21 cellular contexts compared by ENCODE assay signal in genomic region chr9:14907360-14907685, GRCh38. TPM values are rescaled to one million over a fixed set of nuclear protein-coding genes. Genes with fewer than 3 reads are reported as not detected.
DNase-seq lines count a peak whose midpoint lies in the region; ATAC-seq, FAIRE-seq and TF ChIP-seq lines count a peak whose summit lies in the region.
"Had no signal": no experiment of that assay in that cellular context is flagged by ENCODE, and none has a peak within 500 bp of the region (broad histone marks: within the 10 kb centered on the region; RNA-seq: fewer than 3 reads in every experiment).

No MANE protein-coding gene starts in this region.

- WGBS in heart left ventricle, 4 donors: 84 to 89% (median 87%) methylated on average over 5 of the region's 5 CpGs
- no CpG with 5 or more reads among the region's 5 CpGs for WGBS in mesendoderm (ENCODE audit: extremely low coverage, insufficient coverage, low lambda C conversion rate)
- 73 to 80% (median 75%) methylated on average over 5 of the region's 5 CpGs for WGBS in small intestine, 3 donors

- H3K56ac ChIP-seq in mesendoderm (ENCODE audit: low read length): peak overlapping the region; percentile 12

- no peak for DNase-seq in heart left ventricle
- no peak for DNase-seq in Right ventricle myocardium superior
- DNase-seq in SK-N-DZ (ENCODE audit: low spot score): peak; percentile 65
- DNase-seq in mesendoderm: peak; percentile 68
- no peak for DNase-seq in vagina (ENCODE audit: extremely low spot score in 2 of 2)
- no peak for DNase-seq in small intestine
- DNase-seq in SKM-1 (lab: John Stamatoyannopoulos, UW; ENCODE audit: unreplicated experiment): no peak
- DNase-seq: activated CD4-positive, alpha-beta T cell treated with anti-CD3 and anti-CD28 coated beads for 48 hours; activated naive CD8-positive, alpha-beta T cell treated with anti-CD3 and anti-CD28 coated beads, Interleukin-2, amount 10 ng/mL, durations not matched to agents 7 days and 5 days; activated T-cell treated with anti-CD3 and anti-CD28 coated beads, Interleukin-2, amount 50 U/mL, for 1 hour; CD8-positive, alpha-beta memory T cell; foreskin melanocyte; KBM-7; psoas muscle; stimulated activated CD4-positive, alpha-beta T cell treated with anti-CD3 and anti-CD28 coated beads, Interleukin-2, amount 100 ng/mL, for 24 hours had no signal

- H3K18ac ChIP-seq in mesendoderm (ENCODE audit: low read length): no peak overlapping the region

- H2AK5ac ChIP-seq in mesendoderm (ENCODE audit: low read length): no peak overlapping the region

- H3K36me3 ChIP-seq in heart left ventricle (no peaks in the 10 kb centered on the region), mesendoderm (ENCODE audit: control insufficient read depth, insufficient read depth, low read length) (no peaks in the 10 kb centered on the region), vagina (no peaks in the 10 kb centered on the region), small intestine (ENCODE audit: control insufficient read depth in 2 of 2, insufficient read depth in 2 of 2, low read length in 2 of 2) (no peaks in the 10 kb centered on the region)
- H3K36me3 ChIP-seq: HAP-1, suprapubic skin had no signal

- TF ChIP-seq POLR2A in heart left ventricle (IDR thresholded peaks at IDR 0.05) (no peak), vagina (IDR thresholded peaks at IDR 0.05) (no peak)

- no peaks in the 10 kb centered on the region for H3K27me3 ChIP-seq in heart left ventricle
- H3K27me3 ChIP-seq in mesendoderm (ENCODE audit: insufficient read depth, low read length, poor library complexity): no peaks in the 10 kb centered on the region
- no peaks in the 10 kb centered on the region for H3K27me3 ChIP-seq in vagina
- H3K27me3 ChIP-seq in small intestine (ENCODE audit: control insufficient read depth in 2 of 2, insufficient read depth in 2 of 2, low read length in 2 of 2): no peaks in the 10 kb centered on the region
- H3K27me3 ChIP-seq: suprapubic skin had no signal

- ATAC-seq in heart left ventricle (no peak), Right ventricle myocardium superior (ENCODE audit: poor library complexity) (no peak), HG03469 (IDR thresholded peaks at IDR 0.05; ENCODE audit: unreplicated experiment) (no peak)
- ATAC-seq: psoas muscle had no signal

- H3K9me3 ChIP-seq in heart left ventricle: no peaks in the 10 kb centered on the region
- no peaks in the 10 kb centered on the region for H3K9me3 ChIP-seq in vagina
- no peaks in the 10 kb centered on the region for H3K9me3 ChIP-seq in small intestine (ENCODE audit: control insufficient read depth, low read depth)
- H3K9me3 ChIP-seq: HAP-1, psoas muscle, suprapubic skin had no signal

- H3K4me3 ChIP-seq in heart left ventricle (peak overlapping the region in 4 of 12 donors; percentile 1 to 56 (median 50)), mesendoderm (ENCODE audit: low read length) (no peak overlapping the region), vagina (no peak overlapping the region), small intestine (ENCODE audit: low read depth in 1 of 2, low read length in 2 of 2) (no peak overlapping the region)
- H3K4me3 ChIP-seq: HAP-1, psoas muscle, suprapubic skin had no signal

- no peak for FAIRE-seq in small intestine (lab: Jason Lieb, UNC)
- FAIRE-seq: G401.6, GM12892 had no signal

- H2BK5ac ChIP-seq in mesendoderm (ENCODE audit: low read length): no peak overlapping the region

- no peaks in the 10 kb centered on the region for H3K79me1 ChIP-seq in mesendoderm (ENCODE audit: low read length)

- H3K4me2 ChIP-seq in mesendoderm (ENCODE audit: low read length): no peak overlapping the region

- no peak overlapping the region for H3K9ac ChIP-seq in mesendoderm (ENCODE audit: low read length)

- intact Hi-C loops in heart left ventricle (cut with DNase I): loop anchor here in 1 of 10 donors (5.0 kb wide), 1 partner anchor 35 kb away; no protein-coding TSS in a partner anchor
- intact Hi-C loops in Right ventricle myocardium superior (cut with DNase I): no loop called here
- intact Hi-C loops in vagina (cut with DNase I): no loop called here

- H3K4ac ChIP-seq in mesendoderm (ENCODE audit: low read depth, low read length): no peak overlapping the region

- H3K23ac ChIP-seq in mesendoderm (ENCODE audit: low read length): no peak overlapping the region

- H4K8ac ChIP-seq in mesendoderm (ENCODE audit: low read depth, low read length): no peak overlapping the region

- no peak for TF ChIP-seq CTCF in heart left ventricle (IDR thresholded peaks at IDR 0.05)
- no peak for TF ChIP-seq CTCF in vagina (IDR thresholded peaks at IDR 0.05)

- H3K4me1 ChIP-seq in heart left ventricle: peaks cover 0 to 24% (median 2%) of the 10 kb centered on the region in 12 donors
- peaks cover 12% of the 10 kb centered on the region for H3K4me1 ChIP-seq in mesendoderm (ENCODE audit: control insufficient read depth, low read depth, low read length)
- H3K4me1 ChIP-seq in vagina: peaks cover 51% of the 10 kb centered on the region
- H3K4me1 ChIP-seq in small intestine (ENCODE audit: control insufficient read depth in 2 of 2, insufficient read depth in 1 of 2, low read depth in 1 of 2, low read length in 1 of 2): peaks cover 0 to 2% of the 10 kb centered on the region in 2 donors
- H3K4me1 ChIP-seq: HAP-1, psoas muscle had no signal

- no peak overlapping the region for H2BK15ac ChIP-seq in mesendoderm (replicated peaks; ENCODE audit: low read depth)

- H3K27ac ChIP-seq in heart left ventricle (peak overlapping the region in 7 of 12 donors; percentile 5 to 76 (median 62)), mesendoderm (ENCODE audit: low read depth, low read length) (no peak overlapping the region), vagina (peak overlapping the region; percentile 74), small intestine (ENCODE audit: low read depth in 1 of 2, low read length in 1 of 2) (peak overlapping the region in 1 of 2 donors; percentile 22)
- H3K27ac ChIP-seq: psoas muscle, RWPE1, suprapubic skin had no signal

- H4K5ac ChIP-seq in mesendoderm (ENCODE audit: low read length): no peak overlapping the region

- no peaks in the 10 kb centered on the region for H3K79me2 ChIP-seq in mesendoderm (ENCODE audit: control insufficient read depth, insufficient read depth, low read length)

- no peak overlapping the region for H2BK120ac ChIP-seq in mesendoderm (ENCODE audit: low read depth, low read length)

RNA-seq across cellular contexts. Expression of gene FREM1, which starts 2.9 kb away (rescaled TPM):
- total RNA-seq in heart left ventricle (1 to 10 TPM in 8 of 9 donors, under 1 TPM in 1; 0.62 to 6.5 (median 2.5) TPM), Right ventricle myocardium superior (2.0 TPM), vagina (2.7 TPM)
- polyA plus RNA-seq in heart left ventricle (1 to 10 TPM in 1 of 2 donors, under 1 TPM in 1; 0.29 to 1.1 TPM), small intestine (10 to 100 TPM in 1 of 3 donors, 1 to 10 TPM in 2; 1.1 to 14.5 (median 4.0) TPM)
- 0.23 and 0.30 TPM in 2 replicates for polyA plus RNA-seq in SK-N-DZ (2014; cell fraction: cytosol; rRNA removed)
- polyA plus RNA-seq in SK-N-DZ (2014; cell fraction: nucleus; rRNA removed): 0.35 and 0.97 TPM in 2 replicates
- 4.0 TPM for polyA plus RNA-seq in mesendoderm (2013, experiment 1 of 2)
- 3.6 TPM for polyA plus RNA-seq in mesendoderm (2013, experiment 2 of 2)
- total RNA-seq: activated naive CD8-positive, alpha-beta T cell treated with anti-CD3 and anti-CD28 coated beads, Interleukin-2, amount 10 ng/mL, durations not matched to agents 7 days and 5 days; CD8-positive, alpha-beta memory T cell had no signal
- polyA plus RNA-seq: CD8-positive, alpha-beta memory T cell had no signal

Comparison
In these comparisons a context has a peak if more than half of its experiments do, and no peak if none do; other contexts are left out.
1. DNase-seq: peak in SK-N-DZ (single experiment) and mesendoderm (single experiment); none in heart left ventricle (0 of 5), Right ventricle myocardium superior (single experiment), vagina (0 of 2), small intestine (single experiment) and SKM-1 (single experiment).